23 cellular contexts compared by ENCODE assay signal in the genomic region with DNA sequence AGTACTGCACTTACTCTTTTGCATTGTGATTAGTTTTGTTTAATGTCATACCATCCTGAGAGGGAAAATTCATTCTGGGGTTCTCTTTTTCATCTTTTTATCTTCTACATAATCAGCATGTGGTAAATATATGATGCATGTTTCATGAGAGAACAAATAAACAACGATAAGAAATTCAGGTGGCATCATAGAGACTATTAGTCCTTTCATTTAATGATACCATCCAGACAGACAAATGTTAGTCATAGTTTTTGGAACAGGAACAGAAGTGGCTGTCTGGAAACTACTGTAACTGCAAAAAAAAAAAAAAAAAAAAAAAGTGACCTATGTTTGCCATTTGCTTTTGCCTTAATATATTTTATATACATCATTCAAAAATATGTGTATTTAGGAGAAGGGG.
DNase-seq lines count a peak whose midpoint lies in the region; ATAC-seq and TF ChIP-seq lines count a peak whose summit lies in the region.
"Had no signal": no experiment of that assay in that cellular context is flagged by ENCODE, and none has a peak within 500 bp of the region (broad histone marks: within the 10 kb centered on the region; RNA-seq: fewer than 3 reads in every experiment).

No MANE protein-coding gene starts in this region.

- no peak overlapping the region for H3K4me3 Mint-ChIP-seq in MCF 10A (ENCODE audit: unreplicated experiment)
- H3K4me3 Mint-ChIP-seq in mesothelial cell of epicardium, result no peak overlapping the region
- H3K4me3 Mint-ChIP-seq: CD8-positive, alpha-beta T cell; T-cell had no signal

- H3K9me3 ChIP-seq in mammary epithelial cell (replicated peaks; ENCODE audit: insufficient read depth, low read length) (no peaks in the 10 kb centered on the region), RWPE2 (ENCODE audit: severe bottlenecking) (no peaks in the 10 kb centered on the region), tibial artery (no peaks in the 10 kb centered on the region)

- H3K4me1 ChIP-seq in mammary epithelial cell (ENCODE audit: insufficient read depth, low read length), result peaks cover 16% of the 10 kb centered on the region
- H3K4me1 ChIP-seq in RWPE2 (ENCODE audit: insufficient read depth, poor library complexity, severe bottlenecking), result peaks cover 11% of the 10 kb centered on the region
- no peaks in the 10 kb centered on the region for H3K4me1 ChIP-seq in tibial artery

- H3K9me3 Mint-ChIP-seq in MCF 10A (ENCODE audit: unreplicated experiment) (no peaks in the 10 kb centered on the region), mesothelial cell of epicardium (peaks cover 12% of the 10 kb centered on the region)
- H3K9me3 Mint-ChIP-seq: CD8-positive, alpha-beta T cell; T-cell had no signal

- no peak for TF ChIP-seq CTCF in mammary epithelial cell (conservative IDR thresholded peaks at IDR 0.05 in 1 of 2, IDR thresholded peaks at IDR 0.05 in 1 of 2; ENCODE audit: extremely low read depth in 1 of 2, insufficient read depth in 1 of 2, low read depth in 1 of 2, low read length in 2 of 2)
- no peak for TF ChIP-seq CTCF in MCF 10A (IDR thresholded peaks at IDR 0.05; ENCODE audit: unreplicated experiment)
- no peak for TF ChIP-seq CTCF in RWPE2 (IDR thresholded peaks at IDR 0.05; ENCODE audit: poor library complexity, severe bottlenecking)
- no peak for TF ChIP-seq CTCF in tibial artery (IDR thresholded peaks at IDR 0.05)
- no peak for TF ChIP-seq CTCF in mesothelial cell of epicardium (IDR thresholded peaks at IDR 0.05; ENCODE audit: unreplicated experiment)

- H3K4me3 ChIP-seq in mammary epithelial cell (replicated peaks in 1 of 3; ENCODE audit: insufficient read depth in 1 of 3, low read depth in 2 of 3, low read length in 3 of 3), result no peak overlapping the region
- H3K4me3 ChIP-seq in RWPE2 (ENCODE audit: severe bottlenecking), result no peak overlapping the region
- H3K4me3 ChIP-seq in tibial artery, result no peak overlapping the region

- no TSS peak for BruUV-seq in mammary epithelial cell (replicated peaks; lab: Mats Ljungman, UMichigan)
- BruUV-seq in MCF 10A (replicated peaks; lab: Mats Ljungman, UMichigan), result no TSS peak

- H3K27ac Mint-ChIP-seq in MCF 10A (ENCODE audit: low read depth, unreplicated experiment) (no peak overlapping the region), mesothelial cell of epicardium (no peak overlapping the region)
- H3K27ac Mint-ChIP-seq: CD8-positive, alpha-beta T cell; T-cell had no signal

- CTCF ChIA-PET in mammary epithelial cell (lab: Charles Lee; ENCODE audit: low non-redundant PET) (no interaction called here), MCF 10A (lab: Yijun Ruan, JAX) (no interaction called here)

- H3K36me3 Mint-ChIP-seq in MCF 10A (ENCODE audit: insufficient read depth, unreplicated experiment) (no peaks in the 10 kb centered on the region), mesothelial cell of epicardium (no peaks in the 10 kb centered on the region)
- H3K36me3 Mint-ChIP-seq: CD8-positive, alpha-beta T cell; T-cell had no signal

- H3K4me1 Mint-ChIP-seq in MCF 10A (ENCODE audit: insufficient read depth, unreplicated experiment) (peaks cover 14% of the 10 kb centered on the region), mesothelial cell of epicardium (peaks cover 10% of the 10 kb centered on the region)
- H3K4me1 Mint-ChIP-seq: T-cell had no signal

- DNase-seq in mammary epithelial cell (peak; percentile 52), MCF 10A (ENCODE audit: unreplicated experiment) (no peak), RWPE2 (ENCODE audit: low spot score) (no peak), epithelial cell of prostate (ENCODE audit: low read depth, low spot score) (peak; percentile 40), tibial artery (no peak), HCEC 1CT (no peak), mesothelial cell of epicardium (ENCODE audit: low spot score in 2 of 2, unreplicated experiment in 2 of 2) (no peak)
- DNase-seq in stimulated activated naive CD4-positive, alpha-beta T cell (lab: John Stamatoyannopoulos, UW), result no peak
- DNase-seq: AML-193; C1 segment of cervical spinal cord; CD8-positive, alpha-beta T cell; DND-41; GF-D8; H7; KG1; NCI-H1105; NCI-H2029 treated with DMSO at 0.1 percent for 48 hours; NCI-H446; NCI-H526; T-cell had no signal

- dilution Hi-C loops in mammary epithelial cell (cut with HindIII; ENCODE audit: low sequenced_read_pairs), result no loop called here

- H3K79me2 ChIP-seq in mammary epithelial cell (ENCODE audit: insufficient read depth, low read length), result no peaks in the 10 kb centered on the region

- intact Hi-C loops in mammary epithelial cell (cut with micrococcal nuclease), result loop anchor here (5.0 kb wide), 1 partner anchor 71 kb away; no protein-coding TSS in a partner anchor
- intact Hi-C loops in MCF 10A (cut with micrococcal nuclease), result no loop called here
- intact Hi-C loops in tibial artery (cut with DNase I; ENCODE audit: low total_unique reads), result no loop called here

- no peak overlapping the region for H3K9ac ChIP-seq in mammary epithelial cell (ENCODE audit: insufficient read depth, low read length)

- POLR2A ChIA-PET in MCF 10A (lab: Yijun Ruan, JAX), result no interaction called here

- in situ Hi-C loops in mammary epithelial cell (cut with MboI; ENCODE audit: low sequenced_read_pairs in 2 of 2), result no loop called here

- H3K36me3 ChIP-seq in mammary epithelial cell (ENCODE audit: insufficient read depth, low read length) (no peaks in the 10 kb centered on the region), RWPE2 (ENCODE audit: low read depth) (no peaks in the 10 kb centered on the region), tibial artery (no peaks in the 10 kb centered on the region)

- H3K27me3 Mint-ChIP-seq in MCF 10A (ENCODE audit: insufficient read depth, unreplicated experiment) (no peaks in the 10 kb centered on the region), mesothelial cell of epicardium (ENCODE audit: low read depth) (peaks cover 1% of the 10 kb centered on the region)

- H2AFZ ChIP-seq in mammary epithelial cell (ENCODE audit: low read depth, low read length), result no peak overlapping the region

- 0% methylated on average over 1 of the region's 1 CpG for WGBS in mammary epithelial cell (ENCODE audit: low coverage, missing lambda C conversion rate)

- H3K27ac ChIP-seq in mammary epithelial cell (ENCODE audit: insufficient read depth, low read depth, low read length) (no peak overlapping the region), RWPE2 (ENCODE audit: poor library complexity, severe bottlenecking) (peak overlapping the region; percentile 63), epithelial cell of prostate (no peak overlapping the region), tibial artery (no peak overlapping the region)
- H3K27ac ChIP-seq: 22Rv1, HL-60, RWPE1 had no signal

- H3K27me3 ChIP-seq in mammary epithelial cell (ENCODE audit: insufficient read depth, low read length), result no peaks in the 10 kb centered on the region
- H3K27me3 ChIP-seq in RWPE2 (ENCODE audit: insufficient read depth, poor library complexity, severe bottlenecking), result no peaks in the 10 kb centered on the region
- H3K27me3 ChIP-seq in tibial artery, result no peaks in the 10 kb centered on the region

- no peak overlapping the region for H3K4me2 ChIP-seq in mammary epithelial cell (ENCODE audit: insufficient read depth, low read depth, low read length)

- H4K20me1 ChIP-seq in mammary epithelial cell (ENCODE audit: insufficient read depth, low read length), result no peaks in the 10 kb centered on the region

- no peak for ATAC-seq in RWPE2 (ENCODE audit: low read depth)
- ATAC-seq: CD8-positive, alpha-beta T cell; T-cell had no signal

Comparison
In these comparisons a context has a peak if more than half of its experiments do, and no peak if none do; other contexts are left out.
1. DNase-seq: peak in mammary epithelial cell (single experiment) and epithelial cell of prostate (single experiment); none in MCF 10A (single experiment), RWPE2 (single experiment), tibial artery (0 of 2), HCEC 1CT (single experiment), stimulated activated naive CD4-positive, alpha-beta T cell (0 of 6) and mesothelial cell of epicardium (0 of 2).